20 cellular contexts compared by ENCODE assay signal in the genomic region with DNA sequence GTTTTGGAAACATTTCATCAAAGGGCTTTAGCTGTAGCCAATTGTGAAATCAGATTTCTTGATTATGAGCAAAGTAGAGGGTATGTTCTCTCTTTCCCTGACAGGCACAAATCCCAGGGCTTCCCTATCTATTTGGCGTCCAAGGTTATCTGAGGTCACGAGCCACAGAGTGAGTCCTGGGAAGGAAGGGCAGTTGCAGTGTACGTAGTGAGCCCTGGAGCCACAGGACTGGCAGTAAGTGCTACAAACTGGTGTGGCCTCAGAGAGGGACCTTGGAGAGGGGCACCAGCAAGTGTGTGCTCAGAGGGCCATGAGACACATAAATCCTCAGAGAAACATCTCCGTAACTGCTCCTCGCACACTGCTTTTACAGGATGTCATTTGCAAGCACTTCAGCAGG.
"Had no signal": no experiment of that assay in that cellular context is flagged by ENCODE, and none has a peak within 500 bp of the region (broad histone marks: within the 10 kb centered on the region; RNA-seq: fewer than 3 reads in every experiment).

No MANE protein-coding gene starts in this region.

- H3K36me3 ChIP-seq: gastroesophageal sphincter, neutrophil, right atrium auricular region, thoracic aorta had no signal

- H3K27ac ChIP-seq: coronary artery, epithelial cell of prostate, gastroesophageal sphincter, neutrophil, right atrium auricular region, thoracic aorta had no signal

- H3K27me3 ChIP-seq: gastroesophageal sphincter, neutrophil, right atrium auricular region had no signal

- H3K4me3 ChIP-seq: coronary artery, gastroesophageal sphincter, lung, mucosa of descending colon, right atrium auricular region, thoracic aorta had no signal

- FAIRE-seq: astrocyte, urothelium cell line had no signal

- ATAC-seq: activated CD8-positive, alpha-beta T cell treated with anti-CD3 and anti-CD28 coated beads for 36 hours; gastroesophageal sphincter; mucosa of descending colon; naive thymus-derived CD8-positive, alpha-beta T cell; stimulated activated naive CD8-positive, alpha-beta T cell treated with anti-CD3 and anti-CD28 coated beads, Interleukin-15, Interleukin-2, amounts not matched to agents 100 U/mL and 50 U/mL, for 24 hours had no signal

- H3K9me3 ChIP-seq: gastroesophageal sphincter, mucosa of descending colon, neutrophil, right atrium auricular region, thoracic aorta had no signal

- DNase-seq: activated CD4-positive, alpha-beta T cell treated with anti-CD3 and anti-CD28 coated beads for 4 hours; activated CD8-positive, alpha-beta memory T cell treated with anti-CD3 and anti-CD28 coated beads, Interleukin-2, amount 50 U/mL, for 4 hours; activated CD8-positive, alpha-beta T cell treated with anti-CD3 and anti-CD28 coated beads for 36 hours; activated naive CD8-positive, alpha-beta T cell treated with anti-CD3 and anti-CD28 coated beads, Interleukin-2, amount 10 ng/mL, durations not matched to agents 7 days and 5 days; caudate nucleus; effector CD8-positive, alpha-beta T cell; kidney glomerular epithelial cell; mucosa of descending colon; naive thymus-derived CD8-positive, alpha-beta T cell; stimulated activated naive CD8-positive, alpha-beta T cell treated with anti-CD3 and anti-CD28 coated beads, Interleukin-15, Interleukin-2, amounts not matched to agents 100 U/mL and 50 U/mL, for 24 hours; T-helper 1 cell had no signal
